Comparison of ENCODE assay signal across 8 cellular contexts in genomic region chr4:128809477-128810330, GRCh38. TPM values are rescaled to one million over a fixed set of nuclear protein-coding genes. Genes with fewer than 3 reads are reported as not detected.
A peak's percentile ranks its signal among the peaks of the same experiment; 100 is the strongest.
DNase-seq lines count a peak whose midpoint lies in the region; ATAC-seq and TF ChIP-seq lines count a peak whose summit lies in the region.

Gene JADE1, plus strand, starts transcription at chr4:128809700. Its CDS starts 22,059 bp downstream, at chr4:128831759.

- H3K27me3 Mint-ChIP-seq in nephron progenitor cell (ENCODE audit: low read depth, poor library complexity) = peaks cover 15% of the 10 kb centered on the region
- no peaks in the 10 kb centered on the region for H3K27me3 Mint-ChIP-seq in stimulated activated naive CD8-positive, alpha-beta T cell treated with anti-CD3 and anti-CD28 coated beads, Interleukin-15, amount 100 ng/mL, for 72 hours

- H3K36me3 Mint-ChIP-seq in nephron progenitor cell (ENCODE audit: low read depth) = peaks cover 5% of the 10 kb centered on the region

- no peaks in the 10 kb centered on the region for H3K9me3 ChIP-seq in Loucy (ENCODE audit: insufficient read depth, low read depth, low read length)

- in situ Hi-C loops in G401 (cut with HindIII; ENCODE audit: low sequenced_read_pairs) = no loop called here

- H3K4me3 ChIP-seq in H7 (ENCODE audit: insufficient read depth, low read depth, low read length) (peak within 1 kb of the TSS; percentile 79), Loucy (ENCODE audit: low read length, poor library complexity, severe bottlenecking) (peak within 1 kb of the TSS; percentile 76), fibroblast of the aortic adventitia (ENCODE audit: low read depth, low read length) (peak within 1 kb of the TSS; percentile 92)

- H3K27me3 ChIP-seq in H7 (ENCODE audit: control insufficient read depth, insufficient read depth, low read length) = no peaks in the 10 kb centered on the region
- H3K27me3 ChIP-seq in Loucy (ENCODE audit: insufficient read depth, low read length, poor library complexity, severe bottlenecking) = no peaks in the 10 kb centered on the region

- TF ChIP-seq POLR2A in Raji (IDR thresholded peaks at IDR 0.05; ENCODE audit: insufficient read depth, low read depth, low read length) = peak; percentile 66

- peak within 1 kb of the TSS; percentile 84 for H3K4me2 ChIP-seq in Loucy (ENCODE audit: low read depth, low read length, poor library complexity, severe bottlenecking)

- H3K79me2 ChIP-seq in Loucy (ENCODE audit: insufficient read depth, low read length) = peaks cover 33% of the 10 kb centered on the region

- peak within 1 kb of the TSS; percentile 96 for H3K4me3 Mint-ChIP-seq in nephron progenitor cell
- peak within 1 kb of the TSS; percentile 96 to 100 for H3K4me3 Mint-ChIP-seq in stimulated activated naive CD8-positive, alpha-beta T cell treated with anti-CD3 and anti-CD28 coated beads, Interleukin-15, amount 100 ng/mL, for 72 hours

- H3F3A ChIP-seq in Loucy (ENCODE audit: low read depth) = peaks cover 8% of the 10 kb centered on the region; the same call in 1 of the 2 replicates

- peaks cover 23% of the 10 kb centered on the region for H4K20me1 ChIP-seq in Loucy (ENCODE audit: insufficient read depth, low read length, poor library complexity, severe bottlenecking)

- peak; percentile 76 for ATAC-seq in stimulated activated naive CD8-positive, alpha-beta T cell treated with anti-CD3 and anti-CD28 coated beads, Interleukin-15, amount 100 ng/mL, for 72 hours

- no peaks in the 10 kb centered on the region for H3K9me3 Mint-ChIP-seq in nephron progenitor cell
- H3K9me3 Mint-ChIP-seq in stimulated activated naive CD8-positive, alpha-beta T cell treated with anti-CD3 and anti-CD28 coated beads, Interleukin-15, amount 100 ng/mL, for 72 hours = no peaks in the 10 kb centered on the region

- H2AFZ ChIP-seq in Loucy (ENCODE audit: low read length) = peak within 1 kb of the TSS; percentile 93

- H3K36me3 ChIP-seq in H7 (replicated peaks; ENCODE audit: control insufficient read depth, insufficient read depth, low read length) = no peaks in the 10 kb centered on the region
- H3K36me3 ChIP-seq in Loucy (ENCODE audit: insufficient read depth, low read length) = no peaks in the 10 kb centered on the region

- H3K9me2 ChIP-seq in Loucy (replicated peaks; ENCODE audit: low read depth, low read length) = no peaks in the 10 kb centered on the region

- H3K4me1 Mint-ChIP-seq in nephron progenitor cell = peaks cover 19% of the 10 kb centered on the region
- H3K4me1 Mint-ChIP-seq in stimulated activated naive CD8-positive, alpha-beta T cell treated with anti-CD3 and anti-CD28 coated beads, Interleukin-15, amount 100 ng/mL, for 72 hours = peaks cover 18% of the 10 kb centered on the region

- DNase-seq in G401 (ENCODE audit: low spot score) (peak; percentile 92), H7 (peak; percentile 95), fibroblast of the aortic adventitia (ENCODE audit: low read depth) (peak; percentile 96), nephron progenitor cell (peak; percentile 91)
- DNase-seq in activated effector memory CD4-positive, alpha-beta T cell treated with Interleukin-2 at 50 U/mL for 16 hours = peak; percentile 87
- peak; percentile 88 to 91 for DNase-seq in stimulated activated naive CD8-positive, alpha-beta T cell treated with anti-CD3 and anti-CD28 coated beads, Interleukin-15, amount 100 ng/mL, for 72 hours

- peak within 1 kb of the TSS; percentile 98 for H3K27ac Mint-ChIP-seq in nephron progenitor cell
- H3K27ac Mint-ChIP-seq in stimulated activated naive CD8-positive, alpha-beta T cell treated with anti-CD3 and anti-CD28 coated beads, Interleukin-15, amount 100 ng/mL, for 72 hours = peak within 1 kb of the TSS; percentile 99 to 100

- peaks cover 19% of the 10 kb centered on the region for H3K4me1 ChIP-seq in Loucy (ENCODE audit: insufficient read depth, low read length, poor library complexity, severe bottlenecking)

- H3K9ac ChIP-seq in Loucy (ENCODE audit: low read depth, low read length, poor library complexity, severe bottlenecking) = peak within 1 kb of the TSS; percentile 90

- TF ChIP-seq CTCF in Loucy (conservative IDR thresholded peaks at IDR 0.05; ENCODE audit: low read length) (peak; percentile 65), fibroblast of the aortic adventitia (IDR thresholded peaks at IDR 0.05; ENCODE audit: insufficient read depth, low read length) (peak; percentile 57), nephron progenitor cell (IDR thresholded peaks at IDR 0.05) (peak; percentile 47)

RNA-seq across cellular contexts. Expression of gene JADE1, which starts in this region (rescaled TPM):
- 17.5 and 34.5 TPM in 2 replicates for total RNA-seq in G401 (2014; rRNA removed; shearing (Covaris generic))
- total RNA-seq in H7 (2014; rRNA removed; shearing (Covaris generic)) = 33.8 and 43.5 TPM in 2 replicates
- 20.0 and 25.8 TPM in 2 replicates for total RNA-seq in fibroblast of the aortic adventitia (ENCODE audit: low replicate concordance)

Comparison
In these comparisons a context has a peak if more than half of its experiments do, and no peak if none do; other contexts are left out.
1. Peak in every context shown above with its lines: DNase-seq, ATAC-seq and H3K4me3 ChIP-seq.